Comparison of ENCODE assay signal across 8 cellular contexts in genomic region chr1:92882817-92883216, GRCh38. TPM values are rescaled to one million over a fixed set of nuclear protein-coding genes. Genes with fewer than 3 reads are reported as not detected.
DNase-seq lines count a peak whose midpoint lies in the region; ATAC-seq and TF ChIP-seq lines count a peak whose summit lies in the region.

No MANE protein-coding gene starts in this region.

- H3K36me3 Mint-ChIP-seq in activated CD4-positive, alpha-beta memory T cell treated with anti-CD3 and anti-CD28 coated beads, Interleukin-2, amount 10 ng/mL, durations not matched to agents 7 days and 5 days (ENCODE audit: low read depth): no peaks in the 10 kb centered on the region

- no peak overlapping the region for H3K4me3 ChIP-seq in mucosa of descending colon

- peak; percentile 67 for DNase-seq in EH (ENCODE audit: low read depth)
- peak; percentile 67 for DNase-seq in M059J (ENCODE audit: low read depth)
- DNase-seq in activated CD4-positive, alpha-beta memory T cell treated with anti-CD3 and anti-CD28 coated beads, Interleukin-2, amount 10 ng/mL, durations not matched to agents 7 days and 5 days: peak; percentile 48
- peak in 1 of 3 donors; percentile 31 for DNase-seq in mucosa of descending colon
- DNase-seq in NCI-H524 treated with DMSO at 0.1 percent for 48 hours (lab: John Stamatoyannopoulos, UW): no peak
- DNase-seq in cerebellar cortex (ENCODE audit: low spot score): no peak

- H3K9me3 Mint-ChIP-seq in activated CD4-positive, alpha-beta memory T cell treated with anti-CD3 and anti-CD28 coated beads, Interleukin-2, amount 10 ng/mL, durations not matched to agents 7 days and 5 days: no peaks in the 10 kb centered on the region

- POLR2A ChIA-PET in activated CD4-positive, alpha-beta memory T cell treated with anti-CD3 and anti-CD28 coated beads, Interleukin-2, amount 10 ng/mL, durations not matched to agents 7 days and 5 days (lab: Charles Lee): interaction anchor here (0.6 to 2.9 kb wide), 5 partner anchors 21 to 196 kb away, joined by 3 to 24 read pairs (median 4); partner anchors contain the start of genes DIPK1A and RPL5

- ATAC-seq in mucosa of descending colon: peak; percentile 63
- ATAC-seq in GM21390 (IDR thresholded peaks at IDR 0.05; ENCODE audit: unreplicated experiment): no peak
- ATAC-seq in HG02973 (IDR thresholded peaks at IDR 0.05; ENCODE audit: unreplicated experiment): no peak

- peak overlapping the region; percentile 66 for H3K27ac Mint-ChIP-seq in activated CD4-positive, alpha-beta memory T cell treated with anti-CD3 and anti-CD28 coated beads, Interleukin-2, amount 10 ng/mL, durations not matched to agents 7 days and 5 days

- TF ChIP-seq CTCF in mucosa of descending colon (IDR thresholded peaks at IDR 0.05): no peak

- H3K4me1 ChIP-seq in mucosa of descending colon (ENCODE audit: low read depth): peaks cover 6% of the 10 kb centered on the region

- intact Hi-C loops in mucosa of descending colon (cut with DNase I, micrococcal nuclease): no loop called here

- H3K9me3 ChIP-seq in mucosa of descending colon: no peaks in the 10 kb centered on the region

- no peak overlapping the region for H3K4me3 Mint-ChIP-seq in activated CD4-positive, alpha-beta memory T cell treated with anti-CD3 and anti-CD28 coated beads, Interleukin-2, amount 10 ng/mL, durations not matched to agents 7 days and 5 days

- no peaks in the 10 kb centered on the region for H3K27me3 Mint-ChIP-seq in activated CD4-positive, alpha-beta memory T cell treated with anti-CD3 and anti-CD28 coated beads, Interleukin-2, amount 10 ng/mL, durations not matched to agents 7 days and 5 days

- CTCF ChIA-PET in activated CD4-positive, alpha-beta memory T cell treated with anti-CD3 and anti-CD28 coated beads, Interleukin-2, amount 10 ng/mL, durations not matched to agents 7 days and 5 days (lab: Charles Lee): interaction anchor here (0.9 to 2.0 kb wide), 6 partner anchors 19 to 111 kb away, joined by 3 to 6 read pairs (median 4); partner anchors contain the start of gene DIPK1A

- H3K4me1 Mint-ChIP-seq in activated CD4-positive, alpha-beta memory T cell treated with anti-CD3 and anti-CD28 coated beads, Interleukin-2, amount 10 ng/mL, durations not matched to agents 7 days and 5 days: peaks cover 29% of the 10 kb centered on the region

- no peaks in the 10 kb centered on the region for H3K36me3 ChIP-seq in mucosa of descending colon (ENCODE audit: low read depth)

RNA-seq across cellular contexts. Expression of gene RPL5, which starts 51.0 kb away (rescaled TPM):
- 775 and 878 TPM in 2 replicates for total RNA-seq in M059J (2014; rRNA removed; shearing (Covaris generic))
- 100 to 1,000 TPM; 660 to 678 TPM for total RNA-seq in activated CD4-positive, alpha-beta memory T cell treated with anti-CD3 and anti-CD28 coated beads, Interleukin-2, amount 10 ng/mL, durations not matched to agents 7 days and 5 days
- 100 to 1,000 TPM; 627 to 944 (median 705) TPM for total RNA-seq in mucosa of descending colon

Comparison
In these comparisons a context has a peak if more than half of its experiments do, and no peak if none do; other contexts are left out.
1. DNase-seq: peak in EH (single experiment), M059J (single experiment) and activated CD4-positive, alpha-beta memory T cell treated with anti-CD3 and anti-CD28 coated beads, Interleukin-2, amount 10 ng/mL, durations not matched to agents 7 days and 5 days (single experiment); none in NCI-H524 treated with DMSO at 0.1 percent for 48 hours (single experiment) and cerebellar cortex (single experiment).